19 cellular contexts compared by ENCODE assay signal in genomic region chr2:162070228-162070918, GRCh38. TPM values are rescaled to one million over a fixed set of nuclear protein-coding genes. Genes with fewer than 3 reads are reported as not detected.
DNase-seq lines count a peak whose midpoint lies in the region; ATAC-seq and TF ChIP-seq lines count a peak whose summit lies in the region.
"Had no signal": no experiment of that assay in that cellular context is flagged by ENCODE, and none has a peak within 500 bp of the region (broad histone marks: within the 10 kb centered on the region; RNA-seq: fewer than 3 reads in every experiment).

No MANE protein-coding gene starts in this region.

- no peak overlapping the region for H2BK12ac ChIP-seq in trophoblast cell (ENCODE audit: low read length)

- no peak overlapping the region for H3K4ac ChIP-seq in trophoblast cell (ENCODE audit: low read depth, low read length)

- H3K4me1 ChIP-seq in adipocyte (ENCODE audit: control insufficient read depth, insufficient read depth, low read length): peaks cover 50% of the 10 kb centered on the region
- peaks cover 12 to 25% of the 10 kb centered on the region in 2 experiments for H3K4me1 ChIP-seq in trophoblast cell (ENCODE audit: control insufficient read depth in 1 of 2, insufficient read depth in 2 of 2, low read length in 2 of 2)

- no CpG with 5 or more reads among the region's 2 CpGs for WGBS in trophoblast cell (ENCODE audit: extremely low coverage, insufficient coverage, insufficient read length)

- peak overlapping the region; percentile 17 for H3K27ac ChIP-seq in trophoblast cell (ENCODE audit: low read depth, low read length)
- H3K27ac ChIP-seq: adrenal gland, esophagus squamous epithelium, neural progenitor cell had no signal

- peak overlapping the region; percentile 39 for H2BK120ac ChIP-seq in trophoblast cell (ENCODE audit: insufficient read depth, low read length, poor library complexity)

- H3K9me3 ChIP-seq in adipocyte (ENCODE audit: control insufficient read depth, low read length): no peaks in the 10 kb centered on the region
- H3K9me3 ChIP-seq in trophoblast cell (ENCODE audit: insufficient read depth, low read depth, low read length): no peaks in the 10 kb centered on the region
- H3K9me3 ChIP-seq: esophagus squamous epithelium, uterus had no signal

- CTCF ChIA-PET in Calu3 (lab: Charles Lee): interaction anchor here (0.7 kb wide), 1 partner anchor 107 kb away, joined by 3 read pairs; no protein-coding TSS in a partner anchor

- no peaks in the 10 kb centered on the region for H3K27me3 ChIP-seq in adipocyte (replicated peaks; ENCODE audit: control insufficient read depth, insufficient read depth, low read length)
- H3K27me3 ChIP-seq in trophoblast cell (ENCODE audit: insufficient read depth, low read length): no peaks in the 10 kb centered on the region
- H3K27me3 ChIP-seq: uterus had no signal

- H3K4me3 ChIP-seq in adipocyte (ENCODE audit: low read length) (peak overlapping the region; percentile 57), trophoblast cell (ENCODE audit: low read depth, low read length) (no peak overlapping the region)
- H3K4me3 ChIP-seq: adrenal gland, esophagus squamous epithelium, neural progenitor cell, uterus had no signal

- ATAC-seq in activated T-cell treated with anti-CD3 and anti-CD28 coated beads, Interleukin-2, amount 50 U/mL, for 72 hours (replicated peaks in 1 of 2): no peak
- no peak for ATAC-seq in HG03520 (IDR thresholded peaks at IDR 0.05; ENCODE audit: unreplicated experiment)

- no peak overlapping the region for H3K4me2 ChIP-seq in trophoblast cell (ENCODE audit: low read length)
- H3K4me2 ChIP-seq: neural progenitor cell had no signal

- no peak for DNase-seq in activated T-cell treated with anti-CD3 and anti-CD28 coated beads, Interleukin-2, amount 50 U/mL, for 72 hours
- DNase-seq in activated T-cell treated with anti-CD3 and anti-CD28 coated beads, Interleukin-2, amount 50 U/mL, for 24 hours: no peak
- DNase-seq in Calu3 (no peak), adipocyte (ENCODE audit: low read depth) (peak; percentile 10), trophoblast cell (no peak), iPS-NIHi7 (ENCODE audit: extremely low spot score) (no peak)
- no peak for DNase-seq in activated CD4-positive, alpha-beta T cell treated with anti-CD3 and anti-CD28 coated beads, Interleukin-2, amount 50 U/mL, for 48 hours
- DNase-seq: adrenal gland, caudate nucleus, COR-L47, esophagus squamous epithelium, head of caudate nucleus, NCI-H1930, NCI-H524, SHP77, uterus had no signal

- H3K4me1 Mint-ChIP-seq in activated T-cell treated with anti-CD3 and anti-CD28 coated beads, Interleukin-2, amount 50 U/mL, for 72 hours (ENCODE audit: low read depth): peaks cover 49% of the 10 kb centered on the region
- peaks cover 68% of the 10 kb centered on the region for H3K4me1 Mint-ChIP-seq in activated T-cell treated with anti-CD3 and anti-CD28 coated beads, Interleukin-2, amount 50 U/mL, for 24 hours (ENCODE audit: low read depth)
- H3K4me1 Mint-ChIP-seq in Calu3 (ENCODE audit: low read depth, unreplicated experiment): peaks cover 58% of the 10 kb centered on the region

- TF ChIP-seq CTCF in Calu3 (IDR thresholded peaks at IDR 0.05; ENCODE audit: unreplicated experiment): no peak

- H2AK5ac ChIP-seq in trophoblast cell (ENCODE audit: low read length): no peak overlapping the region

- no peak overlapping the region for H3K9ac ChIP-seq in adipocyte (ENCODE audit: low read length)
- no peak overlapping the region for H3K9ac ChIP-seq in trophoblast cell (ENCODE audit: low read length)
- H3K9ac ChIP-seq: neural progenitor cell had no signal

- no peak overlapping the region for H2AFZ ChIP-seq in trophoblast cell (ENCODE audit: insufficient read depth, low read length, poor library complexity)
- H2AFZ ChIP-seq: neural progenitor cell had no signal

- H4K12ac ChIP-seq in trophoblast cell (ENCODE audit: low read depth, low read length): no peak overlapping the region

- H2BK5ac ChIP-seq in trophoblast cell (ENCODE audit: low read depth, low read length, poor library complexity): no peak overlapping the region

- peaks cover 8 to 15% of the 10 kb centered on the region in 2 donors for H3K36me3 Mint-ChIP-seq in activated T-cell treated with anti-CD3 and anti-CD28 coated beads, Interleukin-2, amount 50 U/mL, for 72 hours (ENCODE audit: insufficient read depth in 2 of 2)
- peaks cover 36% of the 10 kb centered on the region for H3K36me3 Mint-ChIP-seq in activated T-cell treated with anti-CD3 and anti-CD28 coated beads, Interleukin-2, amount 50 U/mL, for 24 hours (ENCODE audit: low read depth)
- H3K36me3 Mint-ChIP-seq in Calu3 (ENCODE audit: insufficient read depth, unreplicated experiment): peaks cover 26% of the 10 kb centered on the region
- H3K36me3 Mint-ChIP-seq: neural progenitor cell had no signal

- no peaks in the 10 kb centered on the region for H3K9me3 Mint-ChIP-seq in activated T-cell treated with anti-CD3 and anti-CD28 coated beads, Interleukin-2, amount 50 U/mL, for 72 hours
- no peaks in the 10 kb centered on the region for H3K9me3 Mint-ChIP-seq in activated T-cell treated with anti-CD3 and anti-CD28 coated beads, Interleukin-2, amount 50 U/mL, for 24 hours
- H3K9me3 Mint-ChIP-seq in Calu3 (ENCODE audit: low read depth, unreplicated experiment): no peaks in the 10 kb centered on the region
- H3K9me3 Mint-ChIP-seq: neural progenitor cell had no signal

- peaks cover 3% of the 10 kb centered on the region for H3K79me2 ChIP-seq in trophoblast cell (ENCODE audit: control insufficient read depth, insufficient read depth, low read length, poor library complexity)

- H3K27ac Mint-ChIP-seq in activated T-cell treated with anti-CD3 and anti-CD28 coated beads, Interleukin-2, amount 50 U/mL, for 72 hours: no peak overlapping the region
- no peak overlapping the region for H3K27ac Mint-ChIP-seq in activated T-cell treated with anti-CD3 and anti-CD28 coated beads, Interleukin-2, amount 50 U/mL, for 24 hours
- peak overlapping the region; percentile 43 for H3K27ac Mint-ChIP-seq in Calu3 (ENCODE audit: unreplicated experiment)
- H3K27ac Mint-ChIP-seq: neural progenitor cell had no signal

- H3K79me1 ChIP-seq in trophoblast cell (ENCODE audit: low read length): peaks cover 21% of the 10 kb centered on the region

- H3K36me3 ChIP-seq in adipocyte (ENCODE audit: control insufficient read depth, insufficient read depth, low read length, severe bottlenecking) (no peaks in the 10 kb centered on the region), trophoblast cell (ENCODE audit: control insufficient read depth in 1 of 2, insufficient read depth in 2 of 2, low read length in 2 of 2) (no peaks in the 10 kb centered on the region)
- H3K36me3 ChIP-seq: adrenal gland, esophagus squamous epithelium, neural progenitor cell, uterus had no signal

- H4K91ac ChIP-seq in trophoblast cell (ENCODE audit: low read depth, low read length): no peak overlapping the region

- no TSS peak for BruUV-seq in Calu3 (replicated peaks; lab: Mats Ljungman, UMichigan)

- H3K18ac ChIP-seq in trophoblast cell (ENCODE audit: low read length): no peak overlapping the region

- H3K4me3 Mint-ChIP-seq in activated T-cell treated with anti-CD3 and anti-CD28 coated beads, Interleukin-2, amount 50 U/mL, for 72 hours: peak overlapping the region; percentile 29 to 42
- no peak overlapping the region for H3K4me3 Mint-ChIP-seq in activated T-cell treated with anti-CD3 and anti-CD28 coated beads, Interleukin-2, amount 50 U/mL, for 24 hours
- peak overlapping the region; percentile 1 for H3K4me3 Mint-ChIP-seq in Calu3 (ENCODE audit: low read depth, unreplicated experiment)
- H3K4me3 Mint-ChIP-seq: neural progenitor cell had no signal

- no peak overlapping the region for H3K23ac ChIP-seq in trophoblast cell (ENCODE audit: low read length)

- no peak overlapping the region for H3K14ac ChIP-seq in trophoblast cell (ENCODE audit: low read length)

- H4K8ac ChIP-seq in trophoblast cell (ENCODE audit: low read depth, low read length): no peak overlapping the region

- intact Hi-C loops in Calu3 (cut with micrococcal nuclease; ENCODE audit: unreplicated experiment): loop anchor here (5.0 kb wide), 2 partner anchors 52 to 63 kb away; no protein-coding TSS in a partner anchor

- H3K27me3 Mint-ChIP-seq in activated T-cell treated with anti-CD3 and anti-CD28 coated beads, Interleukin-2, amount 50 U/mL, for 72 hours (ENCODE audit: low read depth): no peaks in the 10 kb centered on the region
- H3K27me3 Mint-ChIP-seq in activated T-cell treated with anti-CD3 and anti-CD28 coated beads, Interleukin-2, amount 50 U/mL, for 24 hours: no peaks in the 10 kb centered on the region
- H3K27me3 Mint-ChIP-seq in Calu3 (ENCODE audit: unreplicated experiment): no peaks in the 10 kb centered on the region

RNA-seq across cellular contexts. Expression of gene DPP4, which starts 3.6 kb away (rescaled TPM):
- total RNA-seq in activated T-cell treated with anti-CD3 and anti-CD28 coated beads, Interleukin-2, amount 50 U/mL, for 72 hours: 10 to 100 TPM; 37.6 to 52.9 TPM
- 27.6 TPM in 2 replicates for total RNA-seq in Calu3 (2022)
- 28.3 and 29.4 TPM in 2 replicates for polyA plus RNA-seq in trophoblast cell (2013)
- total RNA-seq: G401 had no signal
